1 cellular context compared by ENCODE assay signal in the genomic region with DNA sequence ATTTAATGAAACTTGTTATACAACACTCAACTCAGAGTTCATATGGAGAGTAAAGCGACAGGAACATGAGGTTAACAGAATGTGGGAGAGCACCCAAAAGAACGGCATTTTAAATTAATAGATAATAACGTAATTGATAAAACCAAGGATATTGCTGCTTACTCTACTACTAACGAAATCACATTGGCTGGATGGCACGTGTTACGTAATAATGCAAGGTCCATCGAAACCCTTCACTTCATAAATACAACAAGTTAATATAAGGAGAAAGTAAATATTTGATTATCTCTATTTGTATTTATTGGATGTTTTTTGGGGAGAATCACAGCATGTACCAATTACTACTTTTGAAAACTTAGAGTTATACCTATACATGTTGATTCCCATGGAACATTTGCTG.
TF ChIP-seq lines count a peak whose summit lies in the region.

No MANE protein-coding gene starts in this region.

TF ChIP-seq in HepG2, 621 proteins besides CTCF, POLR2A, EP300 and RAD21:
- TF ChIP-seq ZNF607 (CRISPR knock-in tag; IDR thresholded peaks at IDR 0.05; ENCODE audit: borderline replicate concordance) (no peak), CEBPB (IDR thresholded peaks at IDR 0.05; ENCODE audit: borderline replicate concordance, low read depth, low read length) (peak; percentile 86)
